In genomic region chr17:41522301-41523224, GRCh38 we compare ENCODE assay signal across 16 cellular contexts. TPM values are rescaled to one million over a fixed set of nuclear protein-coding genes. Genes with fewer than 3 reads are reported as not detected.
DNase-seq lines count a peak whose midpoint lies in the region; ATAC-seq and TF ChIP-seq lines count a peak whose summit lies in the region.
"Had no signal": no experiment of that assay in that cellular context is flagged by ENCODE, and none has a peak within 500 bp of the region (broad histone marks: within the 10 kb centered on the region; RNA-seq: fewer than 3 reads in every experiment).

No MANE protein-coding gene starts in this region.

- CTCF ChIA-PET in Caco-2 (lab: Charles Lee), result interaction anchor here (0.6 to 2.9 kb wide), 15 partner anchors 10 to 621 kb away, joined by 3 to 27 read pairs (median 4); no protein-coding TSS in a partner anchor
- CTCF ChIA-PET in activated CD4-positive, alpha-beta memory T cell treated with anti-CD3 and anti-CD28 coated beads for 36 hours (lab: Charles Lee), result no interaction called here

- DNase-seq in Caco-2 (peak; percentile 65 to 87), NCI-H226 (peak; percentile 70), mucosa of gallbladder (ENCODE audit: low spot score) (peak; percentile 61), KG1 (lab: John Stamatoyannopoulos, UW) (no peak), NOMO-1 (lab: John Stamatoyannopoulos, UW; ENCODE audit: unreplicated experiment in 2 of 2) (no peak)
- DNase-seq in effector memory CD8-positive, alpha-beta T cell, result no peak
- DNase-seq in activated CD4-positive, alpha-beta memory T cell treated with anti-CD3 and anti-CD28 coated beads for 36 hours, result no peak
- DNase-seq in stimulated activated effector memory CD8-positive, alpha-beta T cell treated with anti-CD3 and anti-CD28 coated beads, Interleukin-12 subunit alpha, Interleukin-12 subunit beta, amount 100 ng/mL, for 72 hours (ENCODE audit: low spot score in 2 of 2), result no peak
- DNase-seq: activated CD4-positive, alpha-beta memory T cell treated with anti-CD3 and anti-CD28 coated beads, Interleukin-2, amount 10 ng/mL, durations not matched to agents 7 days and 5 days; hypothalamus; stimulated activated CD4-positive, alpha-beta T cell treated with anti-CD3 and anti-CD28 coated beads, Interleukin-1b, Interleukin-23, amount 100 ng/mL, for 48 hours had no signal

- H3K9me3 ChIP-seq in Caco-2, result no peaks in the 10 kb centered on the region
- H3K9me3 ChIP-seq: MG63 had no signal

- no peak overlapping the region for H3K4me3 ChIP-seq in Caco-2 (ENCODE audit: low read depth, low read length)

- H3K27me3 ChIP-seq in Caco-2 (replicated peaks; ENCODE audit: control insufficient read depth, insufficient read depth, low read length), result no peaks in the 10 kb centered on the region
- H3K27me3 ChIP-seq: MG63 had no signal

- ATAC-seq in effector memory CD8-positive, alpha-beta T cell (replicated peaks), result no peak
- no peak for ATAC-seq in stimulated activated effector memory CD8-positive, alpha-beta T cell treated with anti-CD3 and anti-CD28 coated beads, Interleukin-12 subunit alpha, Interleukin-12 subunit beta, amount 100 ng/mL, for 72 hours

- no peaks in the 10 kb centered on the region for H3K9me3 Mint-ChIP-seq in Caco-2 (ENCODE audit: unreplicated experiment)
- no peaks in the 10 kb centered on the region for H3K9me3 Mint-ChIP-seq in effector memory CD8-positive, alpha-beta T cell
- H3K9me3 Mint-ChIP-seq in activated CD4-positive, alpha-beta memory T cell treated with anti-CD3 and anti-CD28 coated beads for 36 hours, result no peaks in the 10 kb centered on the region
- no peaks in the 10 kb centered on the region for H3K9me3 Mint-ChIP-seq in stimulated activated effector memory CD8-positive, alpha-beta T cell treated with anti-CD3 and anti-CD28 coated beads, Interleukin-12 subunit alpha, Interleukin-12 subunit beta, amount 100 ng/mL, for 72 hours
- H3K9me3 Mint-ChIP-seq: activated CD4-positive, alpha-beta memory T cell treated with anti-CD3 and anti-CD28 coated beads, Interleukin-2, amount 10 ng/mL, durations not matched to agents 7 days and 5 days; activated T-helper 2 cell treated with anti-CD3 and anti-CD28 coated beads, Interferon-gamma antibody, Interleukin-2, Interleukin-4, amounts not matched to agents 10 μg/mL and 5 μg/mL and 100 μg/mL, durations not matched to agents 14 hours and 24 hours and 36 hours; T-helper 2 cell treated with Interferon-gamma antibody and Interleukin-4, amounts not matched to agents 5 μg/mL and 100 μg/mL, for 36 hours had no signal

- peak overlapping the region; percentile 68 for H3K4me3 Mint-ChIP-seq in Caco-2 (ENCODE audit: unreplicated experiment)
- no peak overlapping the region for H3K4me3 Mint-ChIP-seq in effector memory CD8-positive, alpha-beta T cell
- no peak overlapping the region for H3K4me3 Mint-ChIP-seq in activated CD4-positive, alpha-beta memory T cell treated with anti-CD3 and anti-CD28 coated beads for 36 hours
- H3K4me3 Mint-ChIP-seq in stimulated activated effector memory CD8-positive, alpha-beta T cell treated with anti-CD3 and anti-CD28 coated beads, Interleukin-12 subunit alpha, Interleukin-12 subunit beta, amount 100 ng/mL, for 72 hours, result no peak overlapping the region
- H3K4me3 Mint-ChIP-seq: activated CD4-positive, alpha-beta memory T cell treated with anti-CD3 and anti-CD28 coated beads, Interleukin-2, amount 10 ng/mL, durations not matched to agents 7 days and 5 days; brain; T-helper 2 cell treated with Interferon-gamma antibody and Interleukin-4, amounts not matched to agents 5 μg/mL and 100 μg/mL, for 36 hours had no signal

- H3K36me3 ChIP-seq in Caco-2 (ENCODE audit: control insufficient read depth, insufficient read depth, low read length), result peaks cover 15% of the 10 kb centered on the region

- H3K4me1 Mint-ChIP-seq in Caco-2 (ENCODE audit: low read depth, unreplicated experiment), result peaks cover 55% of the 10 kb centered on the region
- peaks cover 2 to 5% of the 10 kb centered on the region in 2 donors for H3K4me1 Mint-ChIP-seq in effector memory CD8-positive, alpha-beta T cell (ENCODE audit: low read depth in 2 of 2)
- peaks cover 3% of the 10 kb centered on the region for H3K4me1 Mint-ChIP-seq in activated CD4-positive, alpha-beta memory T cell treated with anti-CD3 and anti-CD28 coated beads for 36 hours (ENCODE audit: low read depth)
- peaks cover 6% of the 10 kb centered on the region for H3K4me1 Mint-ChIP-seq in stimulated activated effector memory CD8-positive, alpha-beta T cell treated with anti-CD3 and anti-CD28 coated beads, Interleukin-12 subunit alpha, Interleukin-12 subunit beta, amount 100 ng/mL, for 72 hours

- H3K36me3 Mint-ChIP-seq in Caco-2 (ENCODE audit: insufficient read depth, unreplicated experiment), result peaks cover 87% of the 10 kb centered on the region
- no peaks in the 10 kb centered on the region for H3K36me3 Mint-ChIP-seq in effector memory CD8-positive, alpha-beta T cell (ENCODE audit: insufficient read depth)
- no peaks in the 10 kb centered on the region for H3K36me3 Mint-ChIP-seq in activated CD4-positive, alpha-beta memory T cell treated with anti-CD3 and anti-CD28 coated beads for 36 hours
- H3K36me3 Mint-ChIP-seq in stimulated activated effector memory CD8-positive, alpha-beta T cell treated with anti-CD3 and anti-CD28 coated beads, Interleukin-12 subunit alpha, Interleukin-12 subunit beta, amount 100 ng/mL, for 72 hours, result no peaks in the 10 kb centered on the region
- H3K36me3 Mint-ChIP-seq: brain had no signal

- H3K4me1 ChIP-seq in Caco-2, result peaks cover 66% of the 10 kb centered on the region

- H3K27ac Mint-ChIP-seq in Caco-2 (ENCODE audit: unreplicated experiment), result peak overlapping the region; percentile 97
- peak overlapping the region; percentile 11 to 12 for H3K27ac Mint-ChIP-seq in effector memory CD8-positive, alpha-beta T cell
- no peak overlapping the region for H3K27ac Mint-ChIP-seq in activated CD4-positive, alpha-beta memory T cell treated with anti-CD3 and anti-CD28 coated beads for 36 hours
- no peak overlapping the region for H3K27ac Mint-ChIP-seq in stimulated activated effector memory CD8-positive, alpha-beta T cell treated with anti-CD3 and anti-CD28 coated beads, Interleukin-12 subunit alpha, Interleukin-12 subunit beta, amount 100 ng/mL, for 72 hours
- H3K27ac Mint-ChIP-seq: activated CD4-positive, alpha-beta memory T cell treated with anti-CD3 and anti-CD28 coated beads, Interleukin-2, amount 10 ng/mL, durations not matched to agents 7 days and 5 days; activated T-helper 2 cell treated with anti-CD3 and anti-CD28 coated beads, Interferon-gamma antibody, Interleukin-2, Interleukin-4, amounts not matched to agents 10 μg/mL and 5 μg/mL and 100 μg/mL, durations not matched to agents 14 hours and 24 hours and 36 hours; T-helper 2 cell treated with Interferon-gamma antibody and Interleukin-4, amounts not matched to agents 5 μg/mL and 100 μg/mL, for 36 hours had no signal

- POLR2A ChIA-PET in Caco-2 (lab: Charles Lee), result interaction anchor here (0.6 to 2.0 kb wide), 11 partner anchors 8 to 704 kb away, joined by 3 to 18 read pairs (median 5); no protein-coding TSS in a partner anchor
- POLR2A ChIA-PET in activated CD4-positive, alpha-beta memory T cell treated with anti-CD3 and anti-CD28 coated beads for 36 hours (lab: Charles Lee), result no interaction called here

- BruUV-seq in Caco-2 (replicated peaks; lab: Mats Ljungman, UMichigan), result TSS peak; percentile 96

- H3K27me3 Mint-ChIP-seq in Caco-2 (ENCODE audit: insufficient read depth, unreplicated experiment), result no peaks in the 10 kb centered on the region
- peaks cover 34 to 84% of the 10 kb centered on the region in 2 donors for H3K27me3 Mint-ChIP-seq in effector memory CD8-positive, alpha-beta T cell
- H3K27me3 Mint-ChIP-seq in activated CD4-positive, alpha-beta memory T cell treated with anti-CD3 and anti-CD28 coated beads for 36 hours, result peaks cover 12% of the 10 kb centered on the region

- TF ChIP-seq CTCF in Caco-2 (IDR thresholded peaks at IDR 0.05; ENCODE audit: insufficient read depth in 1 of 2, low read depth in 1 of 2, low read length in 1 of 2, severe bottlenecking in 1 of 2, unreplicated experiment in 1 of 2), result no peak

- intact Hi-C loops in Caco-2 (cut with micrococcal nuclease; ENCODE audit: unreplicated experiment), result loop anchor here (1.0 to 10.0 kb wide), 4 partner anchors 16 to 615 kb away; no protein-coding TSS in a partner anchor
- intact Hi-C loops in activated CD4-positive, alpha-beta memory T cell treated with anti-CD3 and anti-CD28 coated beads for 36 hours (cut with micrococcal nuclease), result no loop called here

RNA-seq across cellular contexts. Expression of gene KRT15, which starts 3.9 kb away (rescaled TPM):
- 5.3 and 10.5 TPM in 2 replicates for total RNA-seq in Caco-2 (2022)
- total RNA-seq in mucosa of gallbladder, result 5.6 TPM
- not detected for total RNA-seq in activated CD4-positive, alpha-beta memory T cell treated with anti-CD3 and anti-CD28 coated beads for 36 hours
- total RNA-seq: activated CD4-positive, alpha-beta memory T cell treated with anti-CD3 and anti-CD28 coated beads, Interleukin-2, amount 10 ng/mL, durations not matched to agents 7 days and 5 days; activated T-helper 2 cell treated with anti-CD3 and anti-CD28 coated beads, Interferon-gamma antibody, Interleukin-2, Interleukin-4, amounts not matched to agents 10 μg/mL and 5 μg/mL and 100 μg/mL, durations not matched to agents 14 hours and 24 hours and 36 hours; posterior vena cava had no signal

RNA-seq across cellular contexts. Expression of gene KRT19, which starts 5.5 kb away (rescaled TPM):
- 975 and 1,121 TPM in 2 replicates for total RNA-seq in Caco-2 (2022)
- total RNA-seq in mucosa of gallbladder, result 1,522 TPM
- not detected for total RNA-seq in activated CD4-positive, alpha-beta memory T cell treated with anti-CD3 and anti-CD28 coated beads for 36 hours
- total RNA-seq: activated CD4-positive, alpha-beta memory T cell treated with anti-CD3 and anti-CD28 coated beads, Interleukin-2, amount 10 ng/mL, durations not matched to agents 7 days and 5 days; activated T-helper 2 cell treated with anti-CD3 and anti-CD28 coated beads, Interferon-gamma antibody, Interleukin-2, Interleukin-4, amounts not matched to agents 10 μg/mL and 5 μg/mL and 100 μg/mL, durations not matched to agents 14 hours and 24 hours and 36 hours had no signal

RNA-seq across cellular contexts. Expression of gene KRT13, which starts 17.2 kb away (rescaled TPM):
- 0.35 TPM in 1 of 2 replicates, not detected in the other for total RNA-seq in Caco-2 (2022)
- 0.40 TPM for total RNA-seq in mucosa of gallbladder
- not detected for total RNA-seq in activated CD4-positive, alpha-beta memory T cell treated with anti-CD3 and anti-CD28 coated beads for 36 hours
- total RNA-seq: activated CD4-positive, alpha-beta memory T cell treated with anti-CD3 and anti-CD28 coated beads, Interleukin-2, amount 10 ng/mL, durations not matched to agents 7 days and 5 days; activated T-helper 2 cell treated with anti-CD3 and anti-CD28 coated beads, Interferon-gamma antibody, Interleukin-2, Interleukin-4, amounts not matched to agents 10 μg/mL and 5 μg/mL and 100 μg/mL, durations not matched to agents 14 hours and 24 hours and 36 hours; posterior vena cava had no signal

RNA-seq across cellular contexts. Expression of gene KRT36, which starts 32.9 kb away (rescaled TPM):
- total RNA-seq in Caco-2 (2022) (not detected in 2 replicates), mucosa of gallbladder (not detected)
- not detected for total RNA-seq in activated CD4-positive, alpha-beta memory T cell treated with anti-CD3 and anti-CD28 coated beads for 36 hours
- total RNA-seq: activated CD4-positive, alpha-beta memory T cell treated with anti-CD3 and anti-CD28 coated beads, Interleukin-2, amount 10 ng/mL, durations not matched to agents 7 days and 5 days; activated T-helper 2 cell treated with anti-CD3 and anti-CD28 coated beads, Interferon-gamma antibody, Interleukin-2, Interleukin-4, amounts not matched to agents 10 μg/mL and 5 μg/mL and 100 μg/mL, durations not matched to agents 14 hours and 24 hours and 36 hours; posterior vena cava had no signal

RNA-seq across cellular contexts. Expression of gene KRT35, which starts 41.6 kb away (rescaled TPM):
- total RNA-seq in Caco-2 (2022), result not detected in 2 replicates
- total RNA-seq in mucosa of gallbladder, result not detected
- total RNA-seq in activated CD4-positive, alpha-beta memory T cell treated with anti-CD3 and anti-CD28 coated beads for 36 hours, result not detected
- total RNA-seq: activated CD4-positive, alpha-beta memory T cell treated with anti-CD3 and anti-CD28 coated beads, Interleukin-2, amount 10 ng/mL, durations not matched to agents 7 days and 5 days; activated T-helper 2 cell treated with anti-CD3 and anti-CD28 coated beads, Interferon-gamma antibody, Interleukin-2, Interleukin-4, amounts not matched to agents 10 μg/mL and 5 μg/mL and 100 μg/mL, durations not matched to agents 14 hours and 24 hours and 36 hours; posterior vena cava had no signal

Comparison
In these comparisons a context has a peak if more than half of its experiments do, and no peak if none do; other contexts are left out.
1. DNase-seq: peak in Caco-2 (2 of 2), NCI-H226 (single experiment) and mucosa of gallbladder (single experiment); none in effector memory CD8-positive, alpha-beta T cell (0 of 3), activated CD4-positive, alpha-beta memory T cell treated with anti-CD3 and anti-CD28 coated beads for 36 hours (single experiment), KG1 (single experiment), stimulated activated effector memory CD8-positive, alpha-beta T cell treated with anti-CD3 and anti-CD28 coated beads, Interleukin-12 subunit alpha, Interleukin-12 subunit beta, amount 100 ng/mL, for 72 hours (0 of 2) and NOMO-1 (0 of 2).
2. H3K27ac Mint-ChIP-seq: peak in Caco-2 (single experiment) and effector memory CD8-positive, alpha-beta T cell (2 of 2); none in activated CD4-positive, alpha-beta memory T cell treated with anti-CD3 and anti-CD28 coated beads for 36 hours (single experiment) and stimulated activated effector memory CD8-positive, alpha-beta T cell treated with anti-CD3 and anti-CD28 coated beads, Interleukin-12 subunit alpha, Interleukin-12 subunit beta, amount 100 ng/mL, for 72 hours (single experiment).
3. RNA of gene KRT19, which starts 5.5 kb away (total RNA-seq): 1,522 TPM in mucosa of gallbladder (single experiment) and 975 to 1,121 TPM in Caco-2; not detected in activated CD4-positive, alpha-beta memory T cell treated with anti-CD3 and anti-CD28 coated beads for 36 hours; every median in the first group is over 100 times any median in the second.